Comparison of ENCODE assay signal across 22 cellular contexts in the genomic region with DNA sequence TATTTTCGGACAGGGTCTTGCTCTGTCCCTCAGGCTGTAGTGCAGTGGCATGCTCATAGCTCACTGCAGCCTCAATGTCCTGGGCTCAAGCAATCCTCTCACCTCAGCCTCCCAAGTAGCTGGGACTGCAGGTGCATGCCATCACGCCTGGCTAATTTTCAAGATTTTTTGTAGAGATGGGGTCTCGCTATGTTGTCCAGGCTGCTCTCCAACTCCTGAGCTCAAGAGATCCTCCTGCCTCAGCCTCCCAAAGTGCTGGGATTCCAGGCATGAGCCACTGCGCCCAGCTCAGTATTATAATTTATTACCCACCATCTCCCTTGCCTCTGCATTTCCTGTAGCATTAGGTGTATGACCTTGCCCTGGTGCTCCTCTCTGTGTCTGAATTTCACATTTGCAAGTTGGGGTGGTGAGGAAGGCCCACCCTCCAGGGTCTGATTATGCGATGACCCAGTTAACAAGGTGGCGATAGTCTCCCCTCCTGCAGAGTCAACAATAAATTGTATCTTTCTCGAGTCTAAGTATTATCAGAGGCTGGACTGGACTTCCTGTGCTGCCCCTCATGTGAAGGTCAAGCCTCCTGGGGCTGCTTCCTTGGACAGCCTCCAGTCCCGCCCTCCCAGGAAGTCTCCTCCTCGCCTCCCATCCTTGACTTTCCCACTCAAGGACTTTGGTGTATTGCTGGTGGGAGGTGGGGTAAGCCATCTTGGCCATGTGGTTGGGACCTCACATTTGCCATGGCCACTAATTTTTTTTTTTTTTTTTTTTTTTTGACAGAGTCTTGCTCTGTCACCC. TPM values are rescaled to one million over a fixed set of nuclear protein-coding genes. Genes with fewer than 3 reads are reported as not detected.
DNase-seq lines count a peak whose midpoint lies in the region; ATAC-seq and TF ChIP-seq lines count a peak whose summit lies in the region.
"Had no signal": no experiment of that assay in that cellular context is flagged by ENCODE, and none has a peak within 500 bp of the region (broad histone marks: within the 10 kb centered on the region; RNA-seq: fewer than 3 reads in every experiment).

No MANE protein-coding gene starts in this region.

- no peaks in the 10 kb centered on the region for H3K9me3 Mint-ChIP-seq in T-helper 2 cell treated with Interferon-gamma antibody and Interleukin-4, amounts not matched to agents 5 μg/mL and 100 μg/mL, for 36 hours
- no peaks in the 10 kb centered on the region for H3K9me3 Mint-ChIP-seq in activated naive CD8-positive, alpha-beta T cell treated with anti-CD3 and anti-CD28 coated beads, Interleukin-2, amount 10 ng/mL, durations not matched to agents 7 days and 5 days
- no peaks in the 10 kb centered on the region for H3K9me3 Mint-ChIP-seq in natural killer cell

- H3K4me1 Mint-ChIP-seq in T-helper 2 cell treated with Interferon-gamma antibody and Interleukin-4, amounts not matched to agents 5 μg/mL and 100 μg/mL, for 36 hours (ENCODE audit: low read depth) = peaks cover 16% of the 10 kb centered on the region
- H3K4me1 Mint-ChIP-seq in activated naive CD8-positive, alpha-beta T cell treated with anti-CD3 and anti-CD28 coated beads, Interleukin-2, amount 10 ng/mL, durations not matched to agents 7 days and 5 days = peaks cover 21% of the 10 kb centered on the region
- peaks cover 0 to 16% of the 10 kb centered on the region in 2 donors for H3K4me1 Mint-ChIP-seq in natural killer cell

- ATAC-seq in activated naive CD8-positive, alpha-beta T cell treated with anti-CD3 and anti-CD28 coated beads, Interleukin-2, amount 10 ng/mL, durations not matched to agents 7 days and 5 days (ENCODE audit: low read depth) = no peak
- no peak for ATAC-seq in natural killer cell
- ATAC-seq in GM21576 (IDR thresholded peaks at IDR 0.05; ENCODE audit: unreplicated experiment) = no peak

- H3K36me3 ChIP-seq in HEK293 (ENCODE audit: control insufficient read depth in 2 of 2, insufficient read depth in 1 of 2, low read length in 2 of 2) = no peaks in the 10 kb centered on the region; a peak in 1 of 3 replicates
- H3K36me3 ChIP-seq: colonic mucosa had no signal

- POLR2A ChIA-PET in HEK293 (lab: Yijun Ruan, JAX) = no interaction called here
- POLR2A ChIA-PET in activated naive CD8-positive, alpha-beta T cell treated with anti-CD3 and anti-CD28 coated beads, Interleukin-2, amount 10 ng/mL, durations not matched to agents 7 days and 5 days (lab: Charles Lee) = interaction anchor here (0.6 to 3.9 kb wide), 8 partner anchors 22 to 198 kb away, joined by 3 to 23 read pairs (median 4); partner anchors contain the start of genes DENND1C, KHSRP and SLC25A23

- H3K9me3 ChIP-seq in HEK293 (ENCODE audit: control insufficient read depth, insufficient read depth, low read depth, low read length) = no peaks in the 10 kb centered on the region
- H3K9me3 ChIP-seq: colonic mucosa had no signal

- H3K36me3 Mint-ChIP-seq in T-helper 2 cell treated with Interferon-gamma antibody and Interleukin-4, amounts not matched to agents 5 μg/mL and 100 μg/mL, for 36 hours (ENCODE audit: low read depth) = peaks cover 1% of the 10 kb centered on the region
- no peaks in the 10 kb centered on the region for H3K36me3 Mint-ChIP-seq in activated naive CD8-positive, alpha-beta T cell treated with anti-CD3 and anti-CD28 coated beads, Interleukin-2, amount 10 ng/mL, durations not matched to agents 7 days and 5 days
- H3K36me3 Mint-ChIP-seq in natural killer cell = no peaks in the 10 kb centered on the region

- CTCF ChIA-PET in HEK293 (lab: Yijun Ruan, JAX) = interaction anchor here (0.6 to 1.3 kb wide), 3 partner anchors 16 to 278 kb away, joined by 3 to 6 read pairs (median 4); no protein-coding TSS in a partner anchor

- no peak overlapping the region for H3K27ac Mint-ChIP-seq in T-helper 2 cell treated with Interferon-gamma antibody and Interleukin-4, amounts not matched to agents 5 μg/mL and 100 μg/mL, for 36 hours
- peak overlapping the region; percentile 68 for H3K27ac Mint-ChIP-seq in activated naive CD8-positive, alpha-beta T cell treated with anti-CD3 and anti-CD28 coated beads, Interleukin-2, amount 10 ng/mL, durations not matched to agents 7 days and 5 days
- no peak overlapping the region for H3K27ac Mint-ChIP-seq in natural killer cell
- H3K27ac Mint-ChIP-seq: CD14-positive monocyte had no signal

- intact Hi-C loops in natural killer cell (cut with micrococcal nuclease) = no loop called here

- DNase-seq in T-helper 2 cell treated with Interferon-gamma antibody and Interleukin-4, amounts not matched to agents 5 μg/mL and 100 μg/mL, for 36 hours (ENCODE audit: low spot score) = no peak
- no peak for DNase-seq in T-helper 2 cell
- DNase-seq in activated naive CD8-positive, alpha-beta T cell treated with anti-CD3 and anti-CD28 coated beads, Interleukin-2, amount 10 ng/mL, durations not matched to agents 7 days and 5 days = no peak
- DNase-seq in natural killer cell = no peak
- no peak for DNase-seq in NK-92 treated with Interleukin-12 subunit alpha and Interleukin-12 subunit beta, amount 100 ng/mL, for 24 hours (lab: John Stamatoyannopoulos, UW)
- no peak for DNase-seq in H4 (ENCODE audit: low spot score)
- DNase-seq: activated CD4-positive, alpha-beta T cell treated with anti-CD3 and anti-CD28 coated beads for 1 hour; aorta; colonic mucosa; EL; mesendoderm; MV-4-11; NCI-H2081 treated with DMSO at 0.1 percent for 48 hours; NCI-H774; stimulated activated CD4-positive, alpha-beta T cell treated with anti-CD3 and anti-CD28 coated beads, Interleukin-4, amount 100 ng/mL, for 24 hours; SW 1271; trophoblast cell had no signal

- no peak overlapping the region for H3K4me3 ChIP-seq in HEK293 (ENCODE audit: low read depth, low read length)
- H3K4me3 ChIP-seq: colonic mucosa had no signal

- no peak for TF ChIP-seq CTCF in HEK293 (tag by site-specific recombination; IDR thresholded peaks at IDR 0.05)
- TF ChIP-seq CTCF in natural killer cell (IDR thresholded peaks at IDR 0.05) = no peak

- H3K27me3 Mint-ChIP-seq in T-helper 2 cell treated with Interferon-gamma antibody and Interleukin-4, amounts not matched to agents 5 μg/mL and 100 μg/mL, for 36 hours (ENCODE audit: low read depth) = peaks cover 6% of the 10 kb centered on the region
- H3K27me3 Mint-ChIP-seq in activated naive CD8-positive, alpha-beta T cell treated with anti-CD3 and anti-CD28 coated beads, Interleukin-2, amount 10 ng/mL, durations not matched to agents 7 days and 5 days = peaks cover 14% of the 10 kb centered on the region
- peaks cover 0 to 26% of the 10 kb centered on the region in 2 donors for H3K27me3 Mint-ChIP-seq in natural killer cell (ENCODE audit: low read depth in 2 of 2)

- H3K4me1 ChIP-seq in HEK293 (ENCODE audit: control insufficient read depth, insufficient read depth, low read length) = no peaks in the 10 kb centered on the region; the same call in 1 of the 2 replicates

- H3K27ac ChIP-seq in HEK293 (ENCODE audit: extremely low read depth, low read depth, low read length) = no peak overlapping the region
- H3K27ac ChIP-seq: 22Rv1, colonic mucosa had no signal

- peak overlapping the region; percentile 77 for H3K4me3 Mint-ChIP-seq in T-helper 2 cell treated with Interferon-gamma antibody and Interleukin-4, amounts not matched to agents 5 μg/mL and 100 μg/mL, for 36 hours
- no peak overlapping the region for H3K4me3 Mint-ChIP-seq in activated naive CD8-positive, alpha-beta T cell treated with anti-CD3 and anti-CD28 coated beads, Interleukin-2, amount 10 ng/mL, durations not matched to agents 7 days and 5 days
- H3K4me3 Mint-ChIP-seq in natural killer cell = peak overlapping the region; percentile 53

RNA-seq across cellular contexts. Expression of gene TUBB4A, which starts 1.5 kb away (rescaled TPM):
- total RNA-seq in activated naive CD8-positive, alpha-beta T cell treated with anti-CD3 and anti-CD28 coated beads, Interleukin-2, amount 10 ng/mL, durations not matched to agents 7 days and 5 days = 10 to 100 TPM in 1 of 2 experiments, 1 to 10 TPM in 1; 8.7 to 11.6 TPM
- total RNA-seq in natural killer cell = 1 to 10 TPM in 2 of 3 donors, under 1 TPM in 1; 0.40 to 2.6 (median 1.8) TPM
- 0.87 and 9.2 TPM in 2 replicates for total RNA-seq in H4 (2014; rRNA removed; shearing (Covaris generic))

RNA-seq across cellular contexts. Expression of gene DENND1C, which starts 22.0 kb away (rescaled TPM):
- 100 to 1,000 TPM; 126 to 130 TPM for total RNA-seq in activated naive CD8-positive, alpha-beta T cell treated with anti-CD3 and anti-CD28 coated beads, Interleukin-2, amount 10 ng/mL, durations not matched to agents 7 days and 5 days
- total RNA-seq in natural killer cell = 100 to 1,000 TPM; 175 to 197 (median 188) TPM
- 0.19 TPM in 1 of 2 replicates, not detected in the other for total RNA-seq in H4 (2014; rRNA removed; shearing (Covaris generic))
- total RNA-seq: frontal cortex had no signal

RNA-seq across cellular contexts. Expression of gene TNFSF9, which starts 27.2 kb away (rescaled TPM):
- 1 to 10 TPM; 2.6 to 3.7 TPM for total RNA-seq in activated naive CD8-positive, alpha-beta T cell treated with anti-CD3 and anti-CD28 coated beads, Interleukin-2, amount 10 ng/mL, durations not matched to agents 7 days and 5 days
- 1 to 10 TPM; 3.3 to 6.0 (median 5.6) TPM for total RNA-seq in natural killer cell
- 17.8 and 18.6 TPM in 2 replicates for total RNA-seq in H4 (2014; rRNA removed; shearing (Covaris generic))

RNA-seq across cellular contexts. Expression of gene CRB3, which starts 39.5 kb away (rescaled TPM):
- total RNA-seq in activated naive CD8-positive, alpha-beta T cell treated with anti-CD3 and anti-CD28 coated beads, Interleukin-2, amount 10 ng/mL, durations not matched to agents 7 days and 5 days = 1 to 10 TPM; 2.7 to 3.5 TPM
- total RNA-seq in natural killer cell = 1 to 10 TPM in 1 of 3 donors, under 1 TPM in 1, not detected in 1; 0.59 to 1.1 TPM
- total RNA-seq in H4 (2014; rRNA removed; shearing (Covaris generic)) = not detected in 2 replicates
- total RNA-seq: aorta had no signal

RNA-seq across cellular contexts. Expression of gene SLC25A23, which starts 44.0 kb away (rescaled TPM):
- total RNA-seq in activated naive CD8-positive, alpha-beta T cell treated with anti-CD3 and anti-CD28 coated beads, Interleukin-2, amount 10 ng/mL, durations not matched to agents 7 days and 5 days = 10 to 100 TPM; 35.5 to 38.3 TPM
- total RNA-seq in natural killer cell = 10 to 100 TPM in 1 of 3 donors, 1 to 10 TPM in 2; 7.8 to 10.5 (median 8.7) TPM
- 16.1 and 16.6 TPM in 2 replicates for total RNA-seq in H4 (2014; rRNA removed; shearing (Covaris generic))

Comparison
In these comparisons a context has a peak if more than half of its experiments do, and no peak if none do; other contexts are left out.
1. RNA of gene DENND1C, which starts 22.0 kb away (total RNA-seq): 175 to 197 TPM in natural killer cell and 126 to 130 TPM in activated naive CD8-positive, alpha-beta T cell treated with anti-CD3 and anti-CD28 coated beads, Interleukin-2, amount 10 ng/mL, durations not matched to agents 7 days and 5 days; 0.19 TPM in H4; every median in the first group is over 100 times any median in the second.